In the genomic region with DNA sequence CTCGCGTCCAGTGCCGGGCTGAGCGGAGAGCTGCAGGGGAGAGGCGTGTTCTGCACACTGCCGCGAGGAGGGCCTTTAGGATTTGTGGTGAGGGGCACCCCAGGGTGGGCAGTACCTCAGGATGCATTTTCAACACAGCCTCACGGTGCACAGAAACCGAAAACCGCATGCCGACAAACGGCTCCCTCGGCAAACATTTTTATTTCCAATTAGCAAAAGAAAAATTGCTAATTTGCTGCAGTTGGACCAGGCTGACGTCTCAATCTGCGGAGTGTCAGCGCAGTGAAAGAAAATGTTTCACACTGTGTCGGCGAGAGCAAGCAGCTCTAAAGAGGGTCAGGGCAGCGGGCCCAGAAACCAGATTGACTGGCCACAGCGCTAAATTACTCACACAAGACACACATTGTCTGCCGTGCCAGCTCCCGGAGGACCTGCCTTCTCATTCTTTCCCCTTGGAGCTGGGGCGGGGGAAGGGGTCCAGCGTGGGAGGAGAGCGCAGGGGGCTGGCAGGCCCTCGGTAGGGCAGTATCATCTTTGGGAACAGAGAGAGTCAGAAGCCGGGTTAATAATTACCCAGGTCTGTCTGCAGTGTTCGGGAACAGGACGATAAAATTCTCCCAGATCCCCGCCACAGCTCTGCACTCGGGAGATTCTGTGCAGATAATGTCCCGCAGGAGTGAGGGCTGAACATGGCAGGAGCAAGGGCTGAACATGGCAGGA, we compare ENCODE assay signal across 1 cellular context.
TF ChIP-seq lines count a peak whose summit lies in the region.

No MANE protein-coding gene starts in this region.

TF ChIP-seq in SK-N-SH treated with all-trans-retinoic acid at 6 μM for 48 hours, 23 proteins besides CTCF, POLR2A, EP300 and RAD21 (continued from another document):
- TF ChIP-seq POU6F1 (CRISPR knock-in tag; IDR thresholded peaks at IDR 0.05; ENCODE audit: borderline replicate concordance, low read depth) (no peak), OSR1 (CRISPR knock-in tag; IDR thresholded peaks at IDR 0.05) (no peak), SNAI2 (CRISPR knock-in tag; IDR thresholded peaks at IDR 0.05) (no peak)
